9 cellular contexts compared by ENCODE assay signal in the genomic region with DNA sequence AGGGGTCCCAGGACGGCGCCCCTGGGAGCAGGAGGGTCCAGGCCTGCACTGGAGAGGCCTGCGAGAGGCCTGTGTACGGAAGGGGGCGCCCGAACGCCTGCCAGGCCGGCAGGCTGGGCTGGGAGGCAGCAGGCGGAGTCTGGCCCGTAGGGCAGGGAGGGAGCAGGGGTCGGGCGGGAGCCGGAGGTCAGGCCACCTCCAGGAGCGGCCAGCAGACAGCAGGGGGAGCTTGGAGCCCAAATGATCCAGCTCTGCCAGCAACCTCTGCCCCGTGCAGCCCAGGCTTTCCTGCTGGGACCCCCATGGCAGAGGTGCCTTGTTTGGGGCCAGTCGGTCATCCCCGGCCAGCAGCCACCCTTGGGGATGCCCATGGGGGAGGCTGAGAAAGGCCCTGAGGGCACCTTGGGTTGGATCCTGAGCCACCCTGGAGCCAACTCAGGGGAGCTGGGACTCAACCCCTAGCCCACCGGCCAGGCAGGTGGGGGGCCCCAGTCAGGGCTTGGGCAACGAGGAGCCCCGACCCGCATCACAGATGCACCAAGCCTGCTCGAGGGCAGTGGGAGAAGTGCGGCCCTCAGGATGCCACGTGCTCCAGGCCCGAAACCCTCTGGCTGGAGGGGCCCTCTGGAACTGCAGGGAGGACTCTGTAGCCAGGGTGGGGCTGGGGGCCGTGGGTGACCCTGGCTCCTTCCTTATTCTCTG. TPM values are rescaled to one million over a fixed set of nuclear protein-coding genes. Genes with fewer than 3 reads are reported as not detected.
DNase-seq lines count a peak whose midpoint lies in the region; ATAC-seq and TF ChIP-seq lines count a peak whose summit lies in the region.
"Had no signal": no experiment of that assay in that cellular context is flagged by ENCODE, and none has a peak within 500 bp of the region (broad histone marks: within the 10 kb centered on the region; RNA-seq: fewer than 3 reads in every experiment).

No MANE protein-coding gene starts in this region.

- H3K4me3 ChIP-seq in LNCaP clone FGC (ENCODE audit: low read depth, low read length) (no peak overlapping the region), colonic mucosa (no peak overlapping the region), foreskin fibroblast (ENCODE audit: low read depth in 1 of 2, low read length in 2 of 2) (no peak overlapping the region)
- H3K4me3 ChIP-seq: SJSA1 had no signal

- DNase-seq in Daoy (ENCODE audit: low read depth) (peak; percentile 27), LNCaP clone FGC (ENCODE audit: low read depth) (no peak), colonic mucosa (peak; percentile 58), naive B cell (no peak), foreskin fibroblast (no peak)

- no peaks in the 10 kb centered on the region for H3K4me1 Mint-ChIP-seq in naive B cell

- ATAC-seq in naive B cell (ENCODE audit: low read depth in 2 of 2), result peak; percentile 37 to 61
- ATAC-seq in HG03521 (IDR thresholded peaks at IDR 0.05; ENCODE audit: unreplicated experiment), result no peak
- ATAC-seq in GM19395 (IDR thresholded peaks at IDR 0.05; ENCODE audit: unreplicated experiment), result no peak
- no peak for ATAC-seq in HG03565 (IDR thresholded peaks at IDR 0.05; ENCODE audit: unreplicated experiment)

- H3K27ac Mint-ChIP-seq in naive B cell, result no peak overlapping the region

- H3K4me1 ChIP-seq in colonic mucosa, result peaks cover 9% of the 10 kb centered on the region

- H3K27me3 ChIP-seq in colonic mucosa, result no peaks in the 10 kb centered on the region
- H3K27me3 ChIP-seq: SJSA1 had no signal

- H3K27me3 Mint-ChIP-seq in naive B cell, result peaks cover 20 to 46% (median 44%) of the 10 kb centered on the region in 3 donors

- H3K36me3 ChIP-seq in colonic mucosa, result no peaks in the 10 kb centered on the region
- H3K36me3 ChIP-seq: SJSA1 had no signal

- TF ChIP-seq CTCF in LNCaP clone FGC (IDR thresholded peaks at IDR 0.05; ENCODE audit: control insufficient read depth, extremely low read depth, insufficient read depth) (peak; percentile 54), colonic mucosa (IDR thresholded peaks at IDR 0.05) (peak; percentile 33), foreskin fibroblast (IDR thresholded peaks at IDR 0.05; ENCODE audit: low read depth, low read length) (no peak)

- H3K9me3 ChIP-seq in colonic mucosa, result no peaks in the 10 kb centered on the region
- H3K9me3 ChIP-seq: SJSA1 had no signal

- H3K4me3 Mint-ChIP-seq in naive B cell, result no peak overlapping the region

- H3K9ac ChIP-seq in colonic mucosa (ENCODE audit: low read depth in 2 of 2, low read length in 2 of 2), result no peak overlapping the region

- intact Hi-C loops in colonic mucosa (cut with DNase I), result no loop called here

- H3K9me3 Mint-ChIP-seq in naive B cell, result peaks cover 0 to 10% (median 2%) of the 10 kb centered on the region in 7 donors

- H3K36me3 Mint-ChIP-seq in naive B cell, result no peaks in the 10 kb centered on the region

- no peak overlapping the region for H3K27ac ChIP-seq in colonic mucosa

RNA-seq across cellular contexts. Expression of a gene that starts 9.6 kb away (rescaled TPM):
- not detected in 2 replicates for total RNA-seq in Daoy (2014; rRNA removed; shearing (Covaris generic))
- 1 to 10 TPM; 1.7 to 3.5 TPM for total RNA-seq in colonic mucosa
- polyA plus RNA-seq in naive B cell (ENCODE audit: low read depth in 6 of 6), result not detected
- total RNA-seq: SJSA1 had no signal

RNA-seq across cellular contexts. Expression of a gene that starts 13.6 kb away (rescaled TPM):
- not detected in 2 replicates for total RNA-seq in Daoy (2014; rRNA removed; shearing (Covaris generic))
- under 1 TPM in 1 of 2 donors, not detected in 1; 0.94 TPM for total RNA-seq in colonic mucosa
- 10 to 100 TPM in 2 of 6 donors, 1 to 10 TPM in 4; 3.9 to 12.2 (median 7.2) TPM for polyA plus RNA-seq in naive B cell (ENCODE audit: low read depth in 6 of 6)
- total RNA-seq: SJSA1 had no signal

RNA-seq across cellular contexts. Expression of a gene that starts 27.7 kb away (rescaled TPM):
- total RNA-seq in Daoy (2014; rRNA removed; shearing (Covaris generic)), result 3.8 and 6.5 TPM in 2 replicates
- 10 to 100 TPM; 18.9 to 23.0 TPM for total RNA-seq in colonic mucosa
- polyA plus RNA-seq in naive B cell (ENCODE audit: low read depth in 6 of 6), result 100 to 1,000 TPM; 342 to 587 (median 422) TPM

Comparison
In these comparisons a context has a peak if more than half of its experiments do, and no peak if none do; other contexts are left out.
1. DNase-seq: peak in Daoy (single experiment) and colonic mucosa (single experiment); none in LNCaP clone FGC (single experiment), naive B cell (single experiment) and foreskin fibroblast (0 of 2).
2. ATAC-seq: peak in naive B cell (2 of 2); none in HG03521 (single experiment), GM19395 (single experiment) and HG03565 (single experiment).